13 cellular contexts compared by ENCODE assay signal in the genomic region with DNA sequence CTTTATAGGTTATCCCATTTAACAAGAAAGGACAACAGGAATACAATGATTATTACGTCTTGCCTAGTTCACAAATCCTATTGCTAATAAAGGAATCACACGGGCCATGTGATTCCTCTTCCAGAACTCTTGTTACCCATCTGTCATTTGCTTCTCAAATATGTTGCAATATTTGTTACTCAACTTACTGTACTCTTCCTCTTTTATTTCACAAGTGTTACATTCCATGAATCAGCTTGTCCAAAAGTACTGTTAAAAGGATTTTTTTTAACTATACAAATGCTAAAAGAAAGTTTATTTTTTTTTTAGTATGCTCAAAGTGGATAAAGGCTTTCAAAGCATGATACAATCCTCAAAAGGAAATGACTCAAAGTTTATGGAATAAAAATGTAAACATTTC. TPM values are rescaled to one million over a fixed set of nuclear protein-coding genes. Genes with fewer than 3 reads are reported as not detected.
DNase-seq lines count a peak whose midpoint lies in the region; ATAC-seq and TF ChIP-seq lines count a peak whose summit lies in the region.
"Had no signal": no experiment of that assay in that cellular context is flagged by ENCODE, and none has a peak within 500 bp of the region (broad histone marks: within the 10 kb centered on the region; RNA-seq: fewer than 3 reads in every experiment).

No MANE protein-coding gene starts in this region.

- H3K4me3 ChIP-seq in breast epithelium, result no peak overlapping the region
- no peak overlapping the region for H3K4me3 ChIP-seq in heart left ventricle
- no peak overlapping the region for H3K4me3 ChIP-seq in tibial nerve
- H3K4me3 ChIP-seq in thyroid gland (replicated peaks in 1 of 3), result no peak overlapping the region
- H3K4me3 ChIP-seq: adrenal gland, GM23338 had no signal

- H3K9me3 ChIP-seq in breast epithelium (no peaks in the 10 kb centered on the region), heart left ventricle (no peaks in the 10 kb centered on the region), tibial nerve (no peaks in the 10 kb centered on the region), thyroid gland (no peaks in the 10 kb centered on the region)
- H3K9me3 ChIP-seq: BE2C had no signal

- H3K27me3 ChIP-seq in breast epithelium (no peaks in the 10 kb centered on the region), heart left ventricle (no peaks in the 10 kb centered on the region), tibial nerve (no peaks in the 10 kb centered on the region), thyroid gland (no peaks in the 10 kb centered on the region)
- H3K27me3 ChIP-seq: adrenal gland, BE2C had no signal

- H3K27ac ChIP-seq in breast epithelium, result no peak overlapping the region
- peak overlapping the region in 10 of 12 donors; percentile 5 to 87 (median 38) for H3K27ac ChIP-seq in heart left ventricle
- H3K27ac ChIP-seq in tibial nerve, result no peak overlapping the region
- no peak overlapping the region for H3K27ac ChIP-seq in thyroid gland

- no peak for TF ChIP-seq POLR2A in breast epithelium (IDR thresholded peaks at IDR 0.05)
- no peak for TF ChIP-seq POLR2A in heart left ventricle (IDR thresholded peaks at IDR 0.05)
- no peak for TF ChIP-seq POLR2A in tibial nerve (IDR thresholded peaks at IDR 0.05)
- no peak for TF ChIP-seq POLR2A in thyroid gland (IDR thresholded peaks at IDR 0.05)

- H3K9me3 Mint-ChIP-seq in MCF 10A (ENCODE audit: unreplicated experiment), result no peaks in the 10 kb centered on the region
- H3K9me3 Mint-ChIP-seq: activated CD4-positive, alpha-beta T cell treated with anti-CD3 and anti-CD28 coated beads, Interleukin-2, amount 10 ng/mL, durations not matched to agents 7 days and 5 days; GM23338 had no signal

- H3K4me1 Mint-ChIP-seq in MCF 10A (ENCODE audit: insufficient read depth, unreplicated experiment), result peaks cover 21% of the 10 kb centered on the region
- H3K4me1 Mint-ChIP-seq: activated CD4-positive, alpha-beta T cell treated with anti-CD3 and anti-CD28 coated beads, Interleukin-2, amount 10 ng/mL, durations not matched to agents 7 days and 5 days had no signal

- H3K4me1 ChIP-seq in breast epithelium (no peaks in the 10 kb centered on the region), heart left ventricle (peaks cover 3 to 85% (median 62%) of the 10 kb centered on the region in 12 donors), tibial nerve (peaks cover 0 to 48% (median 17%) of the 10 kb centered on the region in 4 donors), thyroid gland (peaks cover 0 to 4% of the 10 kb centered on the region in 2 donors)

- DNase-seq in MCF 10A (ENCODE audit: unreplicated experiment) (peak; percentile 86), breast epithelium (ENCODE audit: low spot score in 2 of 2) (no peak), SKM-1 treated with dmso at 0.1 percent for 144 hours (lab: John Stamatoyannopoulos, UW; ENCODE audit: unreplicated experiment) (peak; percentile 88), heart left ventricle (no peak), tibial nerve (ENCODE audit: low spot score in 2 of 2) (peak in 1 of 2 donors; percentile 32), thyroid gland (no peak)
- DNase-seq in activated naive CD4-positive, alpha-beta T cell treated with anti-CD3 and anti-CD28 coated beads, Interleukin-2, amount 50 U/mL, for 16 hours, result no peak
- DNase-seq: activated CD4-positive, alpha-beta T cell treated with anti-CD3 and anti-CD28 coated beads, Interleukin-2, amount 10 ng/mL, durations not matched to agents 7 days and 5 days; BE2C had no signal

- ATAC-seq in heart left ventricle, result peak in 3 of 4 donors; percentile 17 to 69 (median 52)
- no peak for ATAC-seq in HG03460 (IDR thresholded peaks at IDR 0.05; ENCODE audit: unreplicated experiment)
- ATAC-seq: GM23338 had no signal

- H3K36me3 ChIP-seq in breast epithelium (no peaks in the 10 kb centered on the region), heart left ventricle (no peaks in the 10 kb centered on the region), tibial nerve (no peaks in the 10 kb centered on the region), thyroid gland (no peaks in the 10 kb centered on the region)
- H3K36me3 ChIP-seq: adrenal gland, BE2C had no signal

- WGBS in heart left ventricle, 4 donors, result 11 to 34% (median 19%) methylated on average over 2 of the region's 2 CpGs
- WGBS in tibial nerve, 2 donors, result 48 to 51% methylated on average over 2 of the region's 2 CpGs
- 74 to 78% methylated on average over 2 of the region's 2 CpGs for WGBS in thyroid gland, 2 donors

- intact Hi-C loops in MCF 10A (cut with micrococcal nuclease) (loop anchor here (5.0 kb wide), 1 partner anchor 137 kb away; no protein-coding TSS in a partner anchor), breast epithelium (cut with DNase I; ENCODE audit: low total_unique reads) (no loop called here), heart left ventricle (cut with DNase I) (no loop called here), thyroid gland (cut with DNase I) (no loop called here)

- H3K4me3 Mint-ChIP-seq in MCF 10A (ENCODE audit: unreplicated experiment), result no peak overlapping the region
- H3K4me3 Mint-ChIP-seq: activated CD4-positive, alpha-beta T cell treated with anti-CD3 and anti-CD28 coated beads, Interleukin-2, amount 10 ng/mL, durations not matched to agents 7 days and 5 days; GM23338 had no signal

- peak overlapping the region; percentile 71 for H3K27ac Mint-ChIP-seq in MCF 10A (ENCODE audit: low read depth, unreplicated experiment)
- H3K27ac Mint-ChIP-seq: activated CD4-positive, alpha-beta T cell treated with anti-CD3 and anti-CD28 coated beads, Interleukin-2, amount 10 ng/mL, durations not matched to agents 7 days and 5 days; GM23338; progenitor cell of endocrine pancreas had no signal

- no peaks in the 10 kb centered on the region for H3K27me3 Mint-ChIP-seq in MCF 10A (ENCODE audit: insufficient read depth, unreplicated experiment)
- H3K27me3 Mint-ChIP-seq: activated CD4-positive, alpha-beta T cell treated with anti-CD3 and anti-CD28 coated beads, Interleukin-2, amount 10 ng/mL, durations not matched to agents 7 days and 5 days; progenitor cell of endocrine pancreas had no signal

- POLR2A ChIA-PET in MCF 10A (lab: Yijun Ruan, JAX), result interaction anchor here (0.8 to 3.2 kb wide), 6 partner anchors 8 to 163 kb away, joined by 3 to 13 read pairs (median 6); no protein-coding TSS in a partner anchor

- TF ChIP-seq EP300 in tibial nerve (IDR thresholded peaks at IDR 0.05), result peak; percentile 51 to 89

- BruUV-seq in MCF 10A (replicated peaks; lab: Mats Ljungman, UMichigan), result no TSS peak

- CTCF ChIA-PET in MCF 10A (lab: Yijun Ruan, JAX), result interaction anchor here (0.6 to 1.0 kb wide), 5 partner anchors 11 to 532 kb away, joined by 3 read pairs; no protein-coding TSS in a partner anchor

- no peak for TF ChIP-seq CTCF in MCF 10A (IDR thresholded peaks at IDR 0.05; ENCODE audit: unreplicated experiment)
- no peak for TF ChIP-seq CTCF in breast epithelium (IDR thresholded peaks at IDR 0.05)
- no peak for TF ChIP-seq CTCF in heart left ventricle (IDR thresholded peaks at IDR 0.05)
- TF ChIP-seq CTCF in tibial nerve (IDR thresholded peaks at IDR 0.05), result no peak
- no peak for TF ChIP-seq CTCF in thyroid gland (IDR thresholded peaks at IDR 0.05)

- no peaks in the 10 kb centered on the region for H3K36me3 Mint-ChIP-seq in MCF 10A (ENCODE audit: insufficient read depth, unreplicated experiment)

RNA-seq across cellular contexts. Expression of a gene that starts 3.9 kb away (rescaled TPM):
- total RNA-seq in MCF 10A (2022), result 0.12 and 0.27 TPM in 2 replicates
- total RNA-seq in breast epithelium, result 1,000 to 10,000 TPM in 1 of 3 donors, 100 to 1,000 TPM in 2; 240 to 2,026 (median 919) TPM
- total RNA-seq in heart left ventricle, result 1,000 to 10,000 TPM in 7 of 9 donors, 100 to 1,000 TPM in 2; 891 to 1,960 (median 1,108) TPM
- 100 to 1,000 TPM; 289 to 529 TPM for polyA plus RNA-seq in heart left ventricle
- 100 to 1,000 TPM; 122 to 261 (median 180) TPM for total RNA-seq in tibial nerve
- 100 to 1,000 TPM; 137 to 244 (median 155) TPM for total RNA-seq in thyroid gland
- total RNA-seq: activated CD4-positive, alpha-beta T cell treated with anti-CD3 and anti-CD28 coated beads, Interleukin-2, amount 10 ng/mL, durations not matched to agents 7 days and 5 days had no signal

Comparison
In these comparisons a context has a peak if more than half of its experiments do, and no peak if none do; other contexts are left out.
1. DNase-seq: peak in MCF 10A (single experiment) and SKM-1 treated with dmso at 0.1 percent for 144 hours (single experiment); none in breast epithelium (0 of 2), heart left ventricle (0 of 5), activated naive CD4-positive, alpha-beta T cell treated with anti-CD3 and anti-CD28 coated beads, Interleukin-2, amount 50 U/mL, for 16 hours (single experiment) and thyroid gland (0 of 2).
2. RNA of a gene that starts 3.9 kb away (total RNA-seq): 891 to 1,960 TPM in heart left ventricle, 240 to 2,026 TPM in breast epithelium, 122 to 261 TPM in tibial nerve and 137 to 244 TPM in thyroid gland; 0.12 to 0.27 TPM in MCF 10A; every median in the first group is over 10 times any median in the second.
3. H3K27ac ChIP-seq: peak in heart left ventricle (10 of 12); none in breast epithelium (0 of 2), tibial nerve (0 of 4) and thyroid gland (0 of 3).